ENCODE assay signal across 8 cellular contexts in genomic region chr13:99505814-99506269, GRCh38. TPM values are rescaled to one million over a fixed set of nuclear protein-coding genes. Genes with fewer than 3 reads are reported as not detected.
DNase-seq lines count a peak whose midpoint lies in the region; ATAC-seq and TF ChIP-seq lines count a peak whose summit lies in the region.

No MANE protein-coding gene starts in this region.

- intact Hi-C loops in MCF 10A (cut with micrococcal nuclease): loop anchor here (1.0 kb wide), 1 partner anchor 64 kb away; no protein-coding TSS in a partner anchor
- intact Hi-C loops in breast epithelium (cut with DNase I; ENCODE audit: low total_unique reads): no loop called here

- no peak for TF ChIP-seq POLR2A in breast epithelium (IDR thresholded peaks at IDR 0.05)
- no peak for TF ChIP-seq POLR2A in tibial nerve (IDR thresholded peaks at IDR 0.05)

- H3K4me1 Mint-ChIP-seq in MCF 10A (ENCODE audit: insufficient read depth, unreplicated experiment): peaks cover 21% of the 10 kb centered on the region

- H3K4me3 ChIP-seq in breast epithelium (no peak overlapping the region), RWPE2 (ENCODE audit: severe bottlenecking) (no peak overlapping the region), fibroblast of pulmonary artery (replicated peaks; ENCODE audit: low read depth, low read length) (no peak overlapping the region), tibial nerve (no peak overlapping the region)

- peaks cover 6 to 7% of the 10 kb centered on the region in 2 donors for H3K9me3 ChIP-seq in breast epithelium
- H3K9me3 ChIP-seq in RWPE2 (ENCODE audit: severe bottlenecking): no peaks in the 10 kb centered on the region
- peaks cover 0 to 8% (median 0%) of the 10 kb centered on the region in 4 donors for H3K9me3 ChIP-seq in tibial nerve

- POLR2A ChIA-PET in MCF 10A (lab: Yijun Ruan, JAX): interaction anchor here (0.6 to 3.2 kb wide), 6 partner anchors 11 to 417 kb away, joined by 3 to 16 read pairs (median 4); partner anchors contain the start of gene CLYBL

- ATAC-seq in RWPE2 (ENCODE audit: low read depth) (no peak), GM18870 (IDR thresholded peaks at IDR 0.05; ENCODE audit: unreplicated experiment) (no peak), GM19324 (IDR thresholded peaks at IDR 0.05; ENCODE audit: low FRiP score, unreplicated experiment) (no peak)

- H3K27ac ChIP-seq in breast epithelium (peak overlapping the region in 1 of 2 donors; percentile 10), RWPE2 (ENCODE audit: poor library complexity, severe bottlenecking) (peak overlapping the region; percentile 10), tibial nerve (no peak overlapping the region)

- DNase-seq in MCF 10A (ENCODE audit: unreplicated experiment) (peak; percentile 27), breast epithelium (ENCODE audit: low spot score in 2 of 2) (no peak), RWPE2 (ENCODE audit: low spot score) (no peak), fibroblast of pulmonary artery (ENCODE audit: low read depth) (peak; percentile 37), tibial nerve (ENCODE audit: low spot score in 2 of 2) (no peak), AG20443 (ENCODE audit: low spot score) (no peak)

- TF ChIP-seq CTCF in MCF 10A (IDR thresholded peaks at IDR 0.05; ENCODE audit: unreplicated experiment): peak; percentile 42
- peak in 1 of 3 donors; percentile 19 for TF ChIP-seq CTCF in breast epithelium (IDR thresholded peaks at IDR 0.05)
- TF ChIP-seq CTCF in RWPE2 (IDR thresholded peaks at IDR 0.05; ENCODE audit: poor library complexity, severe bottlenecking): peak; percentile 54
- TF ChIP-seq CTCF in fibroblast of pulmonary artery (IDR thresholded peaks at IDR 0.05; ENCODE audit: low read length, missing control alignments): peak; percentile 35
- TF ChIP-seq CTCF in tibial nerve (IDR thresholded peaks at IDR 0.05): peak in 3 of 5 experiments; percentile 26 to 34 (median 33)

- TF ChIP-seq EP300 in tibial nerve (IDR thresholded peaks at IDR 0.05): no peak

- H3K36me3 Mint-ChIP-seq in MCF 10A (ENCODE audit: insufficient read depth, unreplicated experiment): peaks cover 38% of the 10 kb centered on the region

- H3K4me3 Mint-ChIP-seq in MCF 10A (ENCODE audit: unreplicated experiment): peak overlapping the region; percentile 12

- no TSS peak for BruUV-seq in MCF 10A (replicated peaks; lab: Mats Ljungman, UMichigan)

- CTCF ChIA-PET in MCF 10A (lab: Yijun Ruan, JAX): interaction anchor here (0.6 to 5.6 kb wide), 14 partner anchors 10 to 100 kb away, joined by 3 to 43 read pairs (median 6); no protein-coding TSS in a partner anchor

- peaks cover 0 to 18% of the 10 kb centered on the region in 2 donors for H3K4me1 ChIP-seq in breast epithelium
- H3K4me1 ChIP-seq in RWPE2 (ENCODE audit: insufficient read depth, poor library complexity, severe bottlenecking): peaks cover 21% of the 10 kb centered on the region
- peaks cover 0 to 64% (median 28%) of the 10 kb centered on the region in 4 donors for H3K4me1 ChIP-seq in tibial nerve

- H3K27me3 ChIP-seq in breast epithelium (no peaks in the 10 kb centered on the region), RWPE2 (ENCODE audit: insufficient read depth, poor library complexity, severe bottlenecking) (no peaks in the 10 kb centered on the region), tibial nerve (no peaks in the 10 kb centered on the region)

- no peaks in the 10 kb centered on the region for H3K27me3 Mint-ChIP-seq in MCF 10A (ENCODE audit: insufficient read depth, unreplicated experiment)

- H3K27ac Mint-ChIP-seq in MCF 10A (ENCODE audit: low read depth, unreplicated experiment): peak overlapping the region; percentile 63

- H3K9me3 Mint-ChIP-seq in MCF 10A (ENCODE audit: unreplicated experiment): peaks cover 6% of the 10 kb centered on the region

- 36 to 40% methylated on average over 2 of the region's 2 CpGs for WGBS in tibial nerve, 2 donors

- H3K36me3 ChIP-seq in breast epithelium (no peaks in the 10 kb centered on the region), RWPE2 (ENCODE audit: low read depth) (peaks cover 44% of the 10 kb centered on the region), tibial nerve (peaks cover 0 to 21% (median 0%) of the 10 kb centered on the region in 3 donors)

RNA-seq across cellular contexts. Expression of gene TM9SF2, which starts 4.6 kb away (rescaled TPM):
- 71.1 and 77.0 TPM in 2 replicates for total RNA-seq in MCF 10A (2022)
- total RNA-seq in breast epithelium: 100 to 1,000 TPM in 2 of 3 donors, 10 to 100 TPM in 1; 95.1 to 155 (median 107) TPM
- 100 to 1,000 TPM in 1 of 4 donors, 10 to 100 TPM in 3; 67.8 to 110 (median 82.7) TPM for total RNA-seq in tibial nerve

Comparison
In these comparisons a context has a peak if more than half of its experiments do, and no peak if none do; other contexts are left out.
1. DNase-seq: peak in MCF 10A (single experiment) and fibroblast of pulmonary artery (single experiment); none in breast epithelium (0 of 2), RWPE2 (single experiment), tibial nerve (0 of 2) and AG20443 (single experiment).